In the genomic region with DNA sequence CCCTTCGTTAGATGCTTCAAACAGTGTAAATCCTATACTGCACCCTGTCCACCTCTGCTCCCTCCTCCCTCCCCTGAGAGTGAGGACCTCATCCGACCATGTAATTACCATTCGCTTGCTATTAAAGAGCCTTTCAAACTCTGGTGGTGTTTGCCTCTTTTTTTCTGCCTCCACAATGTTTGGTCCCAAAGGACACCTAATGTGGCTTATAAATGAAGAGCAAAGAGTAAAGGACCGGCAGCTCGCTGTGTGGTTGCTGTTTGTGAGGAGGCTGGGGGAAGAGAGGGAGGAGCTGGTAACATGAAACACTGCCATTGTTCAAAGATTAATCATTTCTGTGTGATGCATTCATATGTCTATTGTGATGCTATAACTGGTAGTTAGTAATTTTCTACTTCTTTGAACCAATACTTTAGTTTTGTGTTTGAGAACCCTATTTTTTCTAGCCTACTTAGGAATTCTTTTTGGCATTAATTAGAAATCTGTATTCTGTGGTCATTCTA, we compare ENCODE assay signal across 9 cellular contexts. TPM values are rescaled to one million over a fixed set of nuclear protein-coding genes. Genes with fewer than 3 reads are reported as not detected.
A peak's percentile ranks its signal among the peaks of the same experiment; 100 is the strongest.
DNase-seq lines count a peak whose midpoint lies in the region; ATAC-seq, FAIRE-seq and TF ChIP-seq lines count a peak whose summit lies in the region.
"Had no signal": no experiment of that assay in that cellular context is flagged by ENCODE, and none has a peak within 500 bp of the region (broad histone marks: within the 10 kb centered on the region; RNA-seq: fewer than 3 reads in every experiment).

No MANE protein-coding gene starts in this region.

- no peak for DNase-seq in T-helper 1 cell
- no peak for DNase-seq in activated B cell treated with CpG ODN at 0.5 μM for 24 hours
- DNase-seq in vagina (ENCODE audit: extremely low spot score in 2 of 2) = no peak
- no peak for DNase-seq in frontal cortex (ENCODE audit: low spot score in 2 of 2)
- DNase-seq in testis = no peak

- H3K27ac ChIP-seq in KOPT-K1 (ENCODE audit: low read depth, low read length, poor library complexity, severe bottlenecking) (peak overlapping the region; percentile 23), iPS-18a (ENCODE audit: low read length) (no peak overlapping the region), vagina (peak overlapping the region; percentile 26), testis (no peak overlapping the region)

- no peak for ATAC-seq in activated B cell treated with CpG ODN at 0.5 μM for 24 hours (ENCODE audit: low read depth)

- intact Hi-C loops in activated B cell treated with CpG ODN at 0.5 μM for 24 hours (cut with micrococcal nuclease) = loop anchor here (2.0 to 5.0 kb wide), 2 partner anchors 28 to 285 kb away; partner anchors contain the start of gene MTURN
- intact Hi-C loops in vagina (cut with DNase I) = no loop called here
- intact Hi-C loops in testis (cut with DNase I; ENCODE audit: low total_unique reads) = no loop called here

- CTCF ChIA-PET in activated B cell treated with CpG ODN at 0.5 μM for 24 hours (lab: Charles Lee) = interaction anchor here (1.0 to 3.0 kb wide), 4 partner anchors 101 to 402 kb away, joined by 3 to 37 read pairs (median 6); no protein-coding TSS in a partner anchor

- no peak overlapping the region for H3K9ac ChIP-seq in iPS-18a (ENCODE audit: low read length)

- H3K36me3 Mint-ChIP-seq in T-helper 1 cell treated with Interleukin-12 subunit alpha and Interleukin-12 subunit beta and Interleukin-4 antibody, amounts not matched to agents 30 μg/mL and 1 μg/mL, for 36 hours (ENCODE audit: low read depth) = no peaks in the 10 kb centered on the region
- H3K36me3 Mint-ChIP-seq in activated B cell treated with CpG ODN at 0.5 μM for 24 hours (ENCODE audit: low read depth) = no peaks in the 10 kb centered on the region

- POLR2A ChIA-PET in activated B cell treated with CpG ODN at 0.5 μM for 24 hours (lab: Charles Lee) = interaction anchor here (0.7 to 0.9 kb wide), 2 partner anchors 16 to 132 kb away, joined by 3 read pairs; no protein-coding TSS in a partner anchor

- peaks cover 5% of the 10 kb centered on the region for H3K27me3 Mint-ChIP-seq in T-helper 1 cell treated with Interleukin-12 subunit alpha and Interleukin-12 subunit beta and Interleukin-4 antibody, amounts not matched to agents 30 μg/mL and 1 μg/mL, for 36 hours (ENCODE audit: low read depth)
- H3K27me3 Mint-ChIP-seq in activated B cell treated with CpG ODN at 0.5 μM for 24 hours = no peaks in the 10 kb centered on the region

- peaks cover 12% of the 10 kb centered on the region for H3K27me3 ChIP-seq in iPS-18a (ENCODE audit: control insufficient read depth, insufficient read depth, low read length)
- H3K27me3 ChIP-seq in vagina = no peaks in the 10 kb centered on the region
- no peaks in the 10 kb centered on the region for H3K27me3 ChIP-seq in testis

- peak overlapping the region; percentile 35 for H3K4me3 Mint-ChIP-seq in T-helper 1 cell treated with Interleukin-12 subunit alpha and Interleukin-12 subunit beta and Interleukin-4 antibody, amounts not matched to agents 30 μg/mL and 1 μg/mL, for 36 hours
- peak overlapping the region; percentile 15 for H3K4me3 Mint-ChIP-seq in activated B cell treated with CpG ODN at 0.5 μM for 24 hours

- 60 to 65% methylated on average over 5 of the region's 5 CpGs for WGBS in testis, 2 donors

- FAIRE-seq in frontal cortex (lab: Jason Lieb, UNC) = no peak
- FAIRE-seq: A204.1 had no signal

- peaks cover 33% of the 10 kb centered on the region for H3K4me1 Mint-ChIP-seq in T-helper 1 cell treated with Interleukin-12 subunit alpha and Interleukin-12 subunit beta and Interleukin-4 antibody, amounts not matched to agents 30 μg/mL and 1 μg/mL, for 36 hours (ENCODE audit: low read depth)
- H3K4me1 Mint-ChIP-seq in activated B cell treated with CpG ODN at 0.5 μM for 24 hours = peaks cover 50% of the 10 kb centered on the region

- H3K27ac Mint-ChIP-seq in T-helper 1 cell treated with Interleukin-12 subunit alpha and Interleukin-12 subunit beta and Interleukin-4 antibody, amounts not matched to agents 30 μg/mL and 1 μg/mL, for 36 hours = peak overlapping the region; percentile 72
- H3K27ac Mint-ChIP-seq in activated B cell treated with CpG ODN at 0.5 μM for 24 hours = peak overlapping the region; percentile 73

- no peaks in the 10 kb centered on the region for H3K9me3 Mint-ChIP-seq in T-helper 1 cell treated with Interleukin-12 subunit alpha and Interleukin-12 subunit beta and Interleukin-4 antibody, amounts not matched to agents 30 μg/mL and 1 μg/mL, for 36 hours
- no peaks in the 10 kb centered on the region for H3K9me3 Mint-ChIP-seq in activated B cell treated with CpG ODN at 0.5 μM for 24 hours

- TF ChIP-seq CTCF in activated B cell treated with CpG ODN at 0.5 μM for 24 hours (IDR thresholded peaks at IDR 0.05) (no peak), vagina (IDR thresholded peaks at IDR 0.05) (no peak), testis (IDR thresholded peaks at IDR 0.05) (no peak)

- no peaks in the 10 kb centered on the region for H3K9me3 ChIP-seq in KOPT-K1 (ENCODE audit: insufficient read depth, low read length, poor library complexity, severe bottlenecking)
- no peaks in the 10 kb centered on the region for H3K9me3 ChIP-seq in iPS-18a (ENCODE audit: control insufficient read depth, low read depth, low read length)
- H3K9me3 ChIP-seq in vagina = no peaks in the 10 kb centered on the region
- no peaks in the 10 kb centered on the region for H3K9me3 ChIP-seq in testis

- peak overlapping the region; percentile 41 for H3K4me3 ChIP-seq in iPS-18a (ENCODE audit: low read length)
- H3K4me3 ChIP-seq in vagina = no peak overlapping the region
- no peak overlapping the region for H3K4me3 ChIP-seq in testis

- H3K36me3 ChIP-seq in KOPT-K1 (ENCODE audit: insufficient read depth, low read length) (no peaks in the 10 kb centered on the region), iPS-18a (ENCODE audit: control insufficient read depth, low read depth, low read length) (no peaks in the 10 kb centered on the region), vagina (no peaks in the 10 kb centered on the region), testis (ENCODE audit: low read depth, missing control alignments) (no peaks in the 10 kb centered on the region)

- no peak for TF ChIP-seq POLR2A in vagina (IDR thresholded peaks at IDR 0.05)
- no peak for TF ChIP-seq POLR2A in testis (IDR thresholded peaks at IDR 0.05)

- H3K4me1 ChIP-seq in iPS-18a (ENCODE audit: control insufficient read depth, low read depth, low read length) = peaks cover 22% of the 10 kb centered on the region
- H3K4me1 ChIP-seq in vagina = peaks cover 29% of the 10 kb centered on the region
- H3K4me1 ChIP-seq in testis = peaks cover 4% of the 10 kb centered on the region

RNA-seq across cellular contexts. Expression of gene MTURN, which starts 27.9 kb away (rescaled TPM):
- 2.8 and 4.6 TPM in 2 replicates for total RNA-seq in activated B cell treated with CpG ODN at 0.5 μM for 24 hours
- 44.2 TPM for total RNA-seq in vagina
- 368 TPM for total RNA-seq in frontal cortex
- 10 to 100 TPM; 17.3 to 25.6 TPM for total RNA-seq in testis
- polyA plus RNA-seq in testis (ENCODE audit: insufficient read depth, low read depth, low replicate concordance) = 19.3 TPM

Comparison
In these comparisons a context has a peak if more than half of its experiments do, and no peak if none do; other contexts are left out.
1. H3K27ac ChIP-seq: peak in KOPT-K1 (single experiment) and vagina (single experiment); none in iPS-18a (single experiment) and testis (0 of 2).